ENCODE assay signal across 17 cellular contexts in the genomic region with DNA sequence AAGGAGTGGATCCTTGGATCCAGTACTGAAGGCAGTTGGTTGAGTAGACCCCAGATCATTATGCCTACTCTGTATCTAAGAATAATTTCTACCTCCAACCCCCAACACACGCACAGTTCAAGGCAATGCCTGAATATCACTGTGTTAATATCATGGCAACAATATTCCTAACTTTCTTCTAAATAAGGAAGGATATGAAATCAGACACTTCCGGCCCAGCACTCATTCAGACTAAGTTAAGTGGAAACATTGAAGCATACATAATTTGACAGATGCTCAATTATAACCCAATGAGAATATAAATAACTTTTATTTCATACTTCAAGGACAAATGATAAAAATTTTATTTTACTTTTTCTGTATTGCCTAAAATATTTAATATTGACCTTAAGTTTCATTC.
DNase-seq lines count a peak whose midpoint lies in the region; ATAC-seq, FAIRE-seq and TF ChIP-seq lines count a peak whose summit lies in the region.
"Had no signal": no experiment of that assay in that cellular context is flagged by ENCODE, and none has a peak within 500 bp of the region (broad histone marks: within the 10 kb centered on the region; RNA-seq: fewer than 3 reads in every experiment).

No MANE protein-coding gene starts in this region.

- RAD21 ChIA-PET in HCT116 (lab: Charles Lee; ENCODE audit: low non-redundant PET in 1 of 2, low total read pairs in 2 of 2, uncharacterized antibody in 2 of 2, unreplicated experiment in 2 of 2), result no interaction called here

- POLR2A ChIA-PET in A673 (lab: Charles Lee; ENCODE audit: low non-redundant PET), result no interaction called here
- POLR2A ChIA-PET in HCT116 (lab: Charles Lee), result no interaction called here
- POLR2A ChIA-PET in endothelial cell of umbilical vein (lab: Charles Lee), result no interaction called here
- POLR2A ChIA-PET in CD4-positive, alpha-beta T cell (lab: Charles Lee), result no interaction called here

- no peaks in the 10 kb centered on the region for H3K9me1 ChIP-seq in endothelial cell of umbilical vein (replicated peaks; ENCODE audit: control insufficient read depth, extremely low read depth, insufficient read depth, low read length)

- H2AFZ ChIP-seq in HCT116 (ENCODE audit: low read depth, low read length, poor library complexity, severe bottlenecking), result peak overlapping the region; percentile 6
- H2AFZ ChIP-seq in endothelial cell of umbilical vein (ENCODE audit: low read depth, low read length), result peak overlapping the region; percentile 38
- peak overlapping the region; percentile 65 for H2AFZ ChIP-seq in neuron (ENCODE audit: low read depth, low read length)
- H2AFZ ChIP-seq: GM23338 had no signal

- no peak for TF ChIP-seq RAD21 in HCT116 (IDR thresholded peaks at IDR 0.05; ENCODE audit: low read depth)

- no peak overlapping the region for H3K4me2 ChIP-seq in HCT116 (ENCODE audit: low read length)
- H3K4me2 ChIP-seq in endothelial cell of umbilical vein (ENCODE audit: insufficient read depth, low read length), result no peak overlapping the region
- H3K4me2 ChIP-seq: GM23338 had no signal

- dilution Hi-C loops in endothelial cell of umbilical vein (cut with MboI; ENCODE audit: extremely low pct_ligation_motif_present, low sequenced_read_pairs), result no loop called here

- H4K20me1 ChIP-seq in HCT116 (ENCODE audit: insufficient read depth), result no peaks in the 10 kb centered on the region
- H4K20me1 ChIP-seq in endothelial cell of umbilical vein (replicated peaks; ENCODE audit: control insufficient read depth, extremely low read depth, insufficient read depth, low read length), result no peaks in the 10 kb centered on the region

- H3K9ac ChIP-seq in HCT116 (ENCODE audit: low read length) (no peak overlapping the region), endothelial cell of umbilical vein (replicated peaks; ENCODE audit: extremely low read depth, insufficient read depth, low read length) (no peak overlapping the region)

- no peak overlapping the region for H3K27ac Mint-ChIP-seq in CD4-positive, alpha-beta T cell
- H3K27ac Mint-ChIP-seq: CD8-positive, alpha-beta T cell; GM23338 had no signal

- peak overlapping the region; percentile 10 for H3K27ac ChIP-seq in A673 (ENCODE audit: low read depth, low read length, poor library complexity, severe bottlenecking)
- H3K27ac ChIP-seq in HCT116 (ENCODE audit: low read depth, low read length), result no peak overlapping the region
- no peak overlapping the region for H3K27ac ChIP-seq in endothelial cell of umbilical vein (ENCODE audit: insufficient read depth, low read depth, low read length)
- H3K27ac ChIP-seq in CD4-positive, alpha-beta T cell (ENCODE audit: low read depth, low read length), result no peak overlapping the region
- H3K27ac ChIP-seq: C4-2B had no signal

- CTCF ChIA-PET in A673 (lab: Charles Lee), result no interaction called here
- CTCF ChIA-PET in HCT116 (lab: Charles Lee), result no interaction called here
- CTCF ChIA-PET in endothelial cell of umbilical vein (lab: Charles Lee), result interaction anchor here (1.5 kb wide), 1 partner anchor 60 kb away, joined by 3 read pairs; no protein-coding TSS in a partner anchor
- CTCF ChIA-PET in CD4-positive, alpha-beta T cell (lab: Charles Lee), result no interaction called here

- peaks cover 8% of the 10 kb centered on the region for H3K9me3 ChIP-seq in A673 (ENCODE audit: low read depth, low read length, poor library complexity, severe bottlenecking)
- no peaks in the 10 kb centered on the region; a peak in 1 of 4 replicates for H3K9me3 ChIP-seq in HCT116 (ENCODE audit: control insufficient read depth in 1 of 2, insufficient read depth in 1 of 2, low read depth in 1 of 2, low read length in 2 of 2)
- no peaks in the 10 kb centered on the region for H3K9me3 ChIP-seq in endothelial cell of umbilical vein (replicated peaks; ENCODE audit: control insufficient read depth, insufficient read depth, low read length)
- no peaks in the 10 kb centered on the region for H3K9me3 ChIP-seq in neuron (ENCODE audit: low read length)
- no peaks in the 10 kb centered on the region for H3K9me3 ChIP-seq in CD4-positive, alpha-beta T cell (ENCODE audit: control insufficient read depth, low read length)
- H3K9me3 ChIP-seq: BE2C had no signal

- no peaks in the 10 kb centered on the region for H3K9me3 Mint-ChIP-seq in CD4-positive, alpha-beta T cell
- H3K9me3 Mint-ChIP-seq: CD8-positive, alpha-beta T cell; GM23338 had no signal

- H3K36me3 ChIP-seq in A673 (ENCODE audit: insufficient read depth, low read length, poor library complexity, severe bottlenecking) (no peaks in the 10 kb centered on the region), HCT116 (ENCODE audit: control insufficient read depth in 1 of 2, insufficient read depth in 2 of 2, low read length in 2 of 2) (no peaks in the 10 kb centered on the region), endothelial cell of umbilical vein (ENCODE audit: control insufficient read depth in 2 of 2, extremely low read depth in 1 of 2, insufficient read depth in 2 of 2, low read length in 2 of 2) (no peaks in the 10 kb centered on the region), neuron (ENCODE audit: insufficient read depth, low read length) (no peaks in the 10 kb centered on the region)
- H3K36me3 ChIP-seq: BE2C had no signal

- no peak for ATAC-seq in HCT116
- ATAC-seq in CD4-positive, alpha-beta T cell (ENCODE audit: poor library complexity), result no peak
- ATAC-seq: CD8-positive, alpha-beta T cell; GM12878; GM23338 had no signal

- H3K9me2 ChIP-seq in HCT116 (ENCODE audit: insufficient read depth), result no peaks in the 10 kb centered on the region

- no TSS peak for BruUV-seq in A673 (replicated peaks; lab: Mats Ljungman, UMichigan)
- BruUV-seq in HCT116 (replicated peaks; lab: Mats Ljungman, UMichigan), result no TSS peak
- no TSS peak for BruUV-seq in endothelial cell of umbilical vein (replicated peaks; lab: Mats Ljungman, UMichigan)

- H3K4me1 Mint-ChIP-seq in CD4-positive, alpha-beta T cell (ENCODE audit: low read depth), result no peaks in the 10 kb centered on the region
- H3K4me1 Mint-ChIP-seq: GM23338 had no signal

- intact Hi-C loops in A673 (cut with micrococcal nuclease; ENCODE audit: unreplicated experiment), result no loop called here
- intact Hi-C loops in HCT116 (cut with micrococcal nuclease), result no loop called here
- intact Hi-C loops in endothelial cell of umbilical vein (cut with micrococcal nuclease), result no loop called here
- intact Hi-C loops in CD4-positive, alpha-beta T cell (cut with DNase I, micrococcal nuclease), result no loop called here

- TF ChIP-seq POLR2A in HCT116 (IDR thresholded peaks at IDR 0.05; ENCODE audit: borderline replicate concordance, extremely low read depth, insufficient read depth, insufficient read length), result no peak
- TF ChIP-seq POLR2A in endothelial cell of umbilical vein (IDR thresholded peaks at IDR 0.05; ENCODE audit: low read depth, low read length), result no peak

- DNase-seq in A673 (ENCODE audit: low spot score), result peak; percentile 32
- DNase-seq in HCT116 (ENCODE audit: low read depth, low spot score), result no peak
- peak; percentile 42 for DNase-seq in endothelial cell of umbilical vein (ENCODE audit: low read depth, low spot score)
- DNase-seq in activated gamma-delta T cell (lab: John Stamatoyannopoulos, UW), result no peak
- no peak for DNase-seq in midbrain (lab: John Stamatoyannopoulos, UW)
- no peak for DNase-seq in CD4-positive, alpha-beta T cell
- DNase-seq: BE2C; CD8-positive, alpha-beta T cell; COR-L47; DMS79; H7 had no signal

- no peak overlapping the region for H3K4me3 Mint-ChIP-seq in CD4-positive, alpha-beta T cell
- H3K4me3 Mint-ChIP-seq: CD8-positive, alpha-beta T cell; GM23338 had no signal

- H3K79me2 ChIP-seq in HCT116 (ENCODE audit: insufficient read depth, low read length), result no peaks in the 10 kb centered on the region
- no peaks in the 10 kb centered on the region for H3K79me2 ChIP-seq in endothelial cell of umbilical vein (ENCODE audit: control insufficient read depth, insufficient read depth, low read length)

- no peaks in the 10 kb centered on the region for H3K27me3 Mint-ChIP-seq in CD4-positive, alpha-beta T cell

- no peak overlapping the region for H3K4me3 ChIP-seq in A673 (ENCODE audit: low read depth, low read length, poor library complexity, severe bottlenecking)
- H3K4me3 ChIP-seq in HCT116 (replicated peaks in 1 of 2; ENCODE audit: low read depth in 1 of 2, low read length in 2 of 2), result no peak overlapping the region
- H3K4me3 ChIP-seq in endothelial cell of umbilical vein (replicated peaks in 1 of 3; ENCODE audit: insufficient read depth in 1 of 3, low read depth in 1 of 3, low read length in 3 of 3), result no peak overlapping the region
- no peak overlapping the region for H3K4me3 ChIP-seq in neuron (ENCODE audit: low read length)
- H3K4me3 ChIP-seq: GM12878, GM23338 had no signal

- no peaks in the 10 kb centered on the region for H3K36me3 Mint-ChIP-seq in CD4-positive, alpha-beta T cell (ENCODE audit: low read depth)
- H3K36me3 Mint-ChIP-seq: CD8-positive, alpha-beta T cell had no signal

- TF ChIP-seq CTCF in A673 (conservative IDR thresholded peaks at IDR 0.05; ENCODE audit: low read depth, low read length) (no peak), HCT116 (IDR thresholded peaks at IDR 0.05 in 2 of 3, conservative IDR thresholded peaks at IDR 0.05 in 1 of 3; ENCODE audit: borderline replicate concordance in 1 of 3, insufficient read depth in 1 of 3, low read depth in 2 of 3, low read length in 2 of 3) (no peak), endothelial cell of umbilical vein (IDR thresholded peaks at IDR 0.05; ENCODE audit: extremely low read depth in 1 of 2, insufficient read depth in 1 of 2, low read depth in 1 of 2, low read length in 2 of 2) (no peak)
- no peak for TF ChIP-seq CTCF in CD4-positive, alpha-beta T cell (IDR thresholded peaks at IDR 0.05)

- FAIRE-seq in endothelial cell of umbilical vein (lab: Jason Lieb, UNC), result no peak
- FAIRE-seq: A204.1, GM12878, GM18507 had no signal

- H3K27me3 ChIP-seq in A673 (replicated peaks; ENCODE audit: insufficient read depth, low read depth, low read length, poor library complexity) (no peaks in the 10 kb centered on the region), HCT116 (ENCODE audit: insufficient read depth, low read length) (no peaks in the 10 kb centered on the region), endothelial cell of umbilical vein (ENCODE audit: control insufficient read depth in 2 of 2, insufficient read depth in 2 of 2, low read length in 2 of 2) (no peaks in the 10 kb centered on the region), neuron (ENCODE audit: insufficient read depth, low read length) (no peaks in the 10 kb centered on the region)
- H3K27me3 ChIP-seq in CD4-positive, alpha-beta T cell (ENCODE audit: control insufficient read depth, insufficient read depth, low read length), result no peaks in the 10 kb centered on the region
- H3K27me3 ChIP-seq: BE2C had no signal

- H3K4me1 ChIP-seq in A673 (ENCODE audit: insufficient read depth, low read length, poor library complexity, severe bottlenecking) (peaks cover 8% of the 10 kb centered on the region), HCT116 (ENCODE audit: control insufficient read depth in 1 of 2, insufficient read depth in 2 of 2, low read length in 2 of 2) (no peaks in the 10 kb centered on the region), endothelial cell of umbilical vein (ENCODE audit: control insufficient read depth, extremely low read depth, insufficient read depth, low read length) (peaks cover 10% of the 10 kb centered on the region), neuron (ENCODE audit: insufficient read depth, low read length) (peaks cover 2% of the 10 kb centered on the region)
- H3K4me1 ChIP-seq: BE2C had no signal

Comparison
In these comparisons a context has a peak if more than half of its experiments do, and no peak if none do; other contexts are left out.
1. DNase-seq: peak in A673 (single experiment) and endothelial cell of umbilical vein (single experiment); none in HCT116 (single experiment), activated gamma-delta T cell (single experiment), midbrain (single experiment) and CD4-positive, alpha-beta T cell (0 of 10).
2. H2AFZ ChIP-seq: peak in every context shown above with its lines; median percentile 65 in neuron; 38 in endothelial cell of umbilical vein; 6 in HCT116.